22 cellular contexts compared by ENCODE assay signal in genomic region chr21:10418649-10419048, GRCh38.
"Had no signal": no experiment of that assay in that cellular context is flagged by ENCODE, and none has a peak within 500 bp of the region (broad histone marks: within the 10 kb centered on the region; RNA-seq: fewer than 3 reads in every experiment).

No MANE protein-coding gene starts in this region.

- H3K9me3 Mint-ChIP-seq: activated CD4-positive, alpha-beta T cell treated with anti-CD3 and anti-CD28 coated beads, Interleukin-2, amount 10 ng/mL, durations not matched to agents 7 days and 5 days; activated T-cell treated with anti-CD3 and anti-CD28 coated beads, Interleukin-2, amount 50 U/mL, for 72 hours; dendritic cell treated with granulocyte-macrophage colony-stimulating factor and Interleukin-4, amounts not matched to agents 40 ng/mL and 50 ng/mL, for 4 days; memory B cell; stimulated activated memory B cell treated with anti-CD40 and anti-IgM and Interleukin-4, amounts not matched to agents 10 μg/mL and 1 μg/mL and 100 μg/mL, for 72 hours; T-cell had no signal

- H3K27ac Mint-ChIP-seq: activated CD4-positive, alpha-beta T cell treated with anti-CD3 and anti-CD28 coated beads, Interleukin-2, amount 10 ng/mL, durations not matched to agents 7 days and 5 days; activated naive CD8-positive, alpha-beta T cell; activated T-cell treated with anti-CD3 and anti-CD28 coated beads, Interleukin-2, amount 50 U/mL, for 72 hours; dendritic cell treated with granulocyte-macrophage colony-stimulating factor and Interleukin-4, amounts not matched to agents 40 ng/mL and 50 ng/mL, for 4 days; memory B cell; stimulated activated memory B cell treated with anti-CD40 and anti-IgM and Interleukin-4, amounts not matched to agents 10 μg/mL and 1 μg/mL and 100 μg/mL, for 72 hours; T-cell had no signal

- ATAC-seq: activated T-cell treated with anti-CD3 and anti-CD28 coated beads, Interleukin-2, amount 50 U/mL, for 72 hours; SK-N-SH treated with all-trans-retinoic acid at 6 μM for 48 hours; T-cell had no signal

- H3K27me3 ChIP-seq: sigmoid colon, spleen, upper lobe of left lung had no signal

- H3K4me3 Mint-ChIP-seq: activated CD4-positive, alpha-beta T cell treated with anti-CD3 and anti-CD28 coated beads, Interleukin-2, amount 10 ng/mL, durations not matched to agents 7 days and 5 days; activated naive CD8-positive, alpha-beta T cell; activated T-cell treated with anti-CD3 and anti-CD28 coated beads, Interleukin-2, amount 50 U/mL, for 72 hours; dendritic cell treated with granulocyte-macrophage colony-stimulating factor and Interleukin-4, amounts not matched to agents 40 ng/mL and 50 ng/mL, for 4 days; memory B cell; stimulated activated memory B cell treated with anti-CD40 and anti-IgM and Interleukin-4, amounts not matched to agents 10 μg/mL and 1 μg/mL and 100 μg/mL, for 72 hours; T-cell had no signal

- H3K36me3 Mint-ChIP-seq: activated naive CD8-positive, alpha-beta T cell; memory B cell; stimulated activated memory B cell treated with anti-CD40 and anti-IgM and Interleukin-4, amounts not matched to agents 10 μg/mL and 1 μg/mL and 100 μg/mL, for 72 hours; T-cell had no signal

- H3K27ac ChIP-seq: epithelial cell of prostate, left ventricle myocardium inferior, sigmoid colon, spleen, thoracic aorta, upper lobe of left lung had no signal

- DNase-seq: activated CD4-positive, alpha-beta T cell treated with anti-CD3 and anti-CD28 coated beads, Interleukin-2, amount 10 ng/mL, durations not matched to agents 7 days and 5 days; activated CD4-positive, CD25-positive, alpha-beta regulatory T cell; activated CD8-positive, alpha-beta memory T cell treated with anti-CD3 and anti-CD28 coated beads for 24 hours; activated gamma-delta T cell; activated T-cell treated with anti-CD3 and anti-CD28 coated beads, Interleukin-2, amount 50 U/mL, for 72 hours; effector memory CD4-positive, alpha-beta T cell; foreskin melanocyte; hypothalamus; kidney glomerular epithelial cell; left ventricle myocardium inferior; sigmoid colon; spleen; stimulated activated CD4-positive, alpha-beta T cell treated with anti-CD3 and anti-CD28 coated beads, Interleukin-4, amount 100 ng/mL, for 4 hours; T-cell; upper lobe of left lung had no signal

- H3K4me1 ChIP-seq: left ventricle myocardium inferior, sigmoid colon, spleen, upper lobe of left lung had no signal

- H3K4me3 ChIP-seq: left ventricle myocardium inferior, sigmoid colon, spleen, thoracic aorta, upper lobe of left lung had no signal

- H3K36me3 ChIP-seq: left ventricle myocardium inferior, sigmoid colon, spleen, thoracic aorta, upper lobe of left lung had no signal

- H3K27me3 Mint-ChIP-seq: activated CD4-positive, alpha-beta T cell treated with anti-CD3 and anti-CD28 coated beads, Interleukin-2, amount 10 ng/mL, durations not matched to agents 7 days and 5 days; activated naive CD8-positive, alpha-beta T cell; dendritic cell treated with granulocyte-macrophage colony-stimulating factor and Interleukin-4, amounts not matched to agents 40 ng/mL and 50 ng/mL, for 4 days; memory B cell; stimulated activated memory B cell treated with anti-CD40 and anti-IgM and Interleukin-4, amounts not matched to agents 10 μg/mL and 1 μg/mL and 100 μg/mL, for 72 hours; T-cell had no signal

- H3K4me1 Mint-ChIP-seq: activated CD4-positive, alpha-beta T cell treated with anti-CD3 and anti-CD28 coated beads, Interleukin-2, amount 10 ng/mL, durations not matched to agents 7 days and 5 days; memory B cell; stimulated activated memory B cell treated with anti-CD40 and anti-IgM and Interleukin-4, amounts not matched to agents 10 μg/mL and 1 μg/mL and 100 μg/mL, for 72 hours; T-cell had no signal
